In genomic region chr14:22699801-22700564, GRCh38 we compare ENCODE assay signal across 18 cellular contexts. TPM values are rescaled to one million over a fixed set of nuclear protein-coding genes. Genes with fewer than 3 reads are reported as not detected.
A peak's percentile ranks its signal among the peaks of the same experiment; 100 is the strongest.
DNase-seq lines count a peak whose midpoint lies in the region; ATAC-seq and TF ChIP-seq lines count a peak whose summit lies in the region.
"Had no signal": no experiment of that assay in that cellular context is flagged by ENCODE, and none has a peak within 500 bp of the region (broad histone marks: within the 10 kb centered on the region; RNA-seq: fewer than 3 reads in every experiment).

No MANE protein-coding gene starts in this region.

- H3K79me2 ChIP-seq in GM23338 (replicated peaks; ENCODE audit: insufficient read depth), result no peaks in the 10 kb centered on the region
- no peaks in the 10 kb centered on the region for H3K79me2 ChIP-seq in parathyroid adenoma

- TF ChIP-seq CTCF in GM23338 (conservative IDR thresholded peaks at IDR 0.05; ENCODE audit: low read depth in 2 of 2) (no peak), parathyroid adenoma (IDR thresholded peaks at IDR 0.05) (no peak)

- ATAC-seq in GM23338 (no peak), esophagus mucosa (peak; percentile 33), SK-N-SH treated with all-trans-retinoic acid at 6 μM for 48 hours (no peak), GM21447 (IDR thresholded peaks at IDR 0.05; ENCODE audit: unreplicated experiment) (no peak)
- ATAC-seq: effector memory CD8-positive, alpha-beta T cell; naive thymus-derived CD4-positive, alpha-beta T cell had no signal

- no peak overlapping the region for H3K27ac ChIP-seq in GM23338 (ENCODE audit: low read depth)
- H3K27ac ChIP-seq in parathyroid adenoma, result peak overlapping the region; percentile 31
- H3K27ac ChIP-seq: C4-2B had no signal

- no peaks in the 10 kb centered on the region for H4K20me1 ChIP-seq in GM23338 (replicated peaks; ENCODE audit: insufficient read depth)

- peaks cover 6% of the 10 kb centered on the region for H3K9me2 ChIP-seq in GM23338 (ENCODE audit: insufficient read depth)
- H3K9me2 ChIP-seq: SK-N-SH had no signal

- H3K9me3 Mint-ChIP-seq in GM23338, result no peaks in the 10 kb centered on the region
- H3K9me3 Mint-ChIP-seq: activated naive CD4-positive, alpha-beta T cell treated with anti-CD3 and anti-CD28 coated beads for 36 hours; effector memory CD8-positive, alpha-beta T cell had no signal

- H3K4me2 ChIP-seq in GM23338 (no peak overlapping the region), parathyroid adenoma (ENCODE audit: low read length) (peak overlapping the region; percentile 9)
- H3K4me2 ChIP-seq: SK-N-SH had no signal

- no peak overlapping the region for H3K4me3 Mint-ChIP-seq in GM23338
- H3K4me3 Mint-ChIP-seq: activated naive CD4-positive, alpha-beta T cell treated with anti-CD3 and anti-CD28 coated beads for 36 hours; effector memory CD8-positive, alpha-beta T cell; naive thymus-derived CD4-positive, alpha-beta T cell had no signal

- H3K4me1 ChIP-seq in GM23338 (ENCODE audit: insufficient read depth), result no peaks in the 10 kb centered on the region
- H3K4me1 ChIP-seq in parathyroid adenoma, result peaks cover 11% of the 10 kb centered on the region

- peaks cover 5% of the 10 kb centered on the region for H3K27me3 Mint-ChIP-seq in GM23338 (ENCODE audit: insufficient read depth, low read depth, poor library complexity)

- no peak overlapping the region for H3K4me3 ChIP-seq in GM23338
- H3K4me3 ChIP-seq in parathyroid adenoma (ENCODE audit: low read depth, low read length), result no peak overlapping the region

- H3K36me3 ChIP-seq in GM23338 (ENCODE audit: insufficient read depth) (no peaks in the 10 kb centered on the region), parathyroid adenoma (ENCODE audit: control insufficient read depth, insufficient read depth, low read length) (no peaks in the 10 kb centered on the region)

- H3K4me1 Mint-ChIP-seq in GM23338, result no peaks in the 10 kb centered on the region
- H3K4me1 Mint-ChIP-seq: naive thymus-derived CD4-positive, alpha-beta T cell had no signal

- H3K9me3 ChIP-seq in parathyroid adenoma (ENCODE audit: control insufficient read depth, low read length), result no peaks in the 10 kb centered on the region
- H3K9me3 ChIP-seq: SK-N-SH had no signal

- H3K27ac Mint-ChIP-seq in GM23338, result no peak overlapping the region
- H3K27ac Mint-ChIP-seq: activated naive CD4-positive, alpha-beta T cell treated with anti-CD3 and anti-CD28 coated beads for 36 hours; effector memory CD8-positive, alpha-beta T cell; naive thymus-derived CD4-positive, alpha-beta T cell had no signal

- H3K36me3 Mint-ChIP-seq in GM23338 (ENCODE audit: low read depth), result no peaks in the 10 kb centered on the region

- 0 out of 2 replicates have a peak overlapping the region, but pooled peaks have one; percentile 28 for H2AFZ ChIP-seq in GM23338
- peak overlapping the region; percentile 65 for H2AFZ ChIP-seq in parathyroid adenoma

- DNase-seq in GM23338 (ENCODE audit: low spot score), result no peak
- peak; percentile 95 for DNase-seq in RPMI7951 (ENCODE audit: low read depth)
- no peak for DNase-seq in AG20443 (ENCODE audit: low spot score)
- DNase-seq: activated CD8-positive, alpha-beta memory T cell treated with anti-CD3 and anti-CD28 coated beads, Interleukin-2, amount 50 U/mL, for 4 hours; activated naive CD4-positive, alpha-beta T cell treated with anti-CD3 and anti-CD28 coated beads for 36 hours; effector memory CD8-positive, alpha-beta T cell; glutamatergic neuron; naive thymus-derived CD4-positive, alpha-beta T cell; NK-92 treated with Interleukin-12 subunit alpha and Interleukin-12 subunit beta, amount 100 ng/mL, for 24 hours; SK-N-SH; stimulated activated CD4-positive, alpha-beta T cell treated with anti-CD3 and anti-CD28 coated beads, Interleukin-2, amount 100 ng/mL, for 48 hours had no signal

- H3K27me3 ChIP-seq in GM23338 (ENCODE audit: insufficient read depth) (no peaks in the 10 kb centered on the region), parathyroid adenoma (ENCODE audit: control insufficient read depth, insufficient read depth, low read length) (no peaks in the 10 kb centered on the region)

- no peak overlapping the region for H3K9ac ChIP-seq in parathyroid adenoma
- H3K9ac ChIP-seq: SK-N-SH had no signal

- H3F3A ChIP-seq in GM23338 (replicated peaks; ENCODE audit: low read depth), result no peaks in the 10 kb centered on the region

TF ChIP-seq in GM23338, 12 proteins besides CTCF, POLR2A, EP300 and RAD21 (continues in another document):
- no peak for TF ChIP-seq JUNB (IDR thresholded peaks at IDR 0.05; ENCODE audit: unreplicated experiment)
- TF ChIP-seq NANOG (IDR thresholded peaks at IDR 0.05; ENCODE audit: borderline replicate concordance), result no peak
- TF ChIP-seq, protein P1, sequence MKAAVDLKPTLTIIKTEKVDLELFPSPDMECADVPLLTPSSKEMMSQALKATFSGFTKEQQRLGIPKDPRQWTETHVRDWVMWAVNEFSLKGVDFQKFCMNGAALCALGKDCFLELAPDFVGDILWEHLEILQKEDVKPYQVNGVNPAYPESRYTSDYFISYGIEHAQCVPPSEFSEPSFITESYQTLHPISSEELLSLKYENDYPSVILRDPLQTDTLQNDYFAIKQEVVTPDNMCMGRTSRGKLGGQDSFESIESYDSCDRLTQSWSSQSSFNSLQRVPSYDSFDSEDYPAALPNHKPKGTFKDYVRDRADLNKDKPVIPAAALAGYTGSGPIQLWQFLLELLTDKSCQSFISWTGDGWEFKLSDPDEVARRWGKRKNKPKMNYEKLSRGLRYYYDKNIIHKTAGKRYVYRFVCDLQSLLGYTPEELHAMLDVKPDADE (IDR thresholded peaks at IDR 0.05), result no peak
- no peak for TF ChIP-seq STAT1 (IDR thresholded peaks at IDR 0.05; ENCODE audit: unreplicated experiment)
- TF ChIP-seq ZNF331 (CRISPR knock-in tag; IDR thresholded peaks at IDR 0.05; ENCODE audit: low read depth), result no peak
- TF ChIP-seq CREB1 (CRISPR knock-in tag; IDR thresholded peaks at IDR 0.05; ENCODE audit: low read depth), result no peak

TF ChIP-seq in SK-N-SH treated with all-trans-retinoic acid at 6 μM for 48 hours, 23 proteins besides CTCF, POLR2A, EP300 and RAD21 (continues in another document):
- TF ChIP-seq ZC3H10 (CRISPR knock-in tag; IDR thresholded peaks at IDR 0.05) (no peak), PATZ1 (CRISPR knock-in tag; IDR thresholded peaks at IDR 0.05; ENCODE audit: borderline replicate concordance) (no peak), ISL1 (CRISPR knock-in tag; IDR thresholded peaks at IDR 0.05) (no peak), PPARA (CRISPR knock-in tag; IDR thresholded peaks at IDR 0.05; ENCODE audit: borderline replicate concordance) (no peak), SNAI2 (CRISPR knock-in tag; IDR thresholded peaks at IDR 0.05) (no peak), CSRNP3 (CRISPR knock-in tag; IDR thresholded peaks at IDR 0.05) (no peak), GLIS3 (CRISPR knock-in tag; IDR thresholded peaks at IDR 0.05) (no peak), CSDC2 (CRISPR knock-in tag; IDR thresholded peaks at IDR 0.05) (no peak)
- TF ChIP-seq, protein P2, sequence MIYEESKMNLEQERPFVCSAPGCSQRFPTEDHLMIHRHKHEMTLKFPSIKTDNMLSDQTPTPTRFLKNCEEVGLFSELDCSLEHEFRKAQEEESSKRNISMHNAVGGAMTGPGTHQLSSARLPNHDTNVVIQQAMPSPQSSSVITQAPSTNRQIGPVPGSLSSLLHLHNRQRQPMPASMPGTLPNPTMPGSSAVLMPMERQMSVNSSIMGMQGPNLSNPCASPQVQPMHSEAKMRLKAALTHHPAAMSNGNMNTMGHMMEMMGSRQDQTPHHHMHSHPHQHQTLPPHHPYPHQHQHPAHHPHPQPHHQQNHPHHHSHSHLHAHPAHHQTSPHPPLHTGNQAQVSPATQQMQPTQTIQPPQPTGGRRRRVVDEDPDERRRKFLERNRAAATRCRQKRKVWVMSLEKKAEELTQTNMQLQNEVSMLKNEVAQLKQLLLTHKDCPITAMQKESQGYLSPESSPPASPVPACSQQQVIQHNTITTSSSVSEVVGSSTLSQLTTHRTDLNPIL (CRISPR knock-in tag; IDR thresholded peaks at IDR 0.05; ENCODE audit: low read depth), result no peak

RNA-seq across cellular contexts. Expression of gene OR6J1, which starts 55.8 kb away (rescaled TPM):
- not detected in 2 replicates for total RNA-seq in GM23338 (2014; rRNA removed; shearing (Covaris generic))
- polyA plus RNA-seq in GM23338 (2016; fragmentation: Nextera tagmentation; extraction: Ambion mirVana), result not detected in 2 replicates
- total RNA-seq in RPMI7951 (2014; rRNA removed; shearing (Covaris generic)), result not detected in 2 replicates
- not detected for total RNA-seq in esophagus mucosa
- total RNA-seq: activated naive CD4-positive, alpha-beta T cell treated with anti-CD3 and anti-CD28 coated beads for 36 hours; bronchial epithelial cell; naive thymus-derived CD4-positive, alpha-beta T cell; urinary bladder had no signal
- polyA plus RNA-seq: naive thymus-derived CD4-positive, alpha-beta T cell; SK-N-SH; urinary bladder had no signal
